Comparison of ENCODE assay signal across 1 cellular context in the genomic region with DNA sequence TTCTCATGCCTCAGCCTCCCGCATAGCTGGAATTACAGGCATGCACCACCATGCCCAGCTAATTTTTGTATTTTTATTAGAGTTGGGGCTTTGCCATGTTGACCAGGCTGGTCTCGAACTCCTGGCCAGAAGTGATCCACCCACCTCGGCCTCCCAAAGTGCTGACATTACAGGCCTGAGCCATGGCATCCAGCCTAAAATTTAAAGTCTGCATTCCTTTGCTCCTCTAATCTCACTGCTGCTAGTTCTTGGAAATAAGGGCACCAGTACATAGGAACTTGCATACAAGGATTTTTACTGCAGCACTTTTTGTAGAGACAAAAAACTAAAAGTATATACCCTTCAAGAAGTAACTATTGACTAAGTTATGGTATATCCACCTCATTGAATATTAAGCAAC.
TF ChIP-seq lines count a peak whose summit lies in the region.

No MANE protein-coding gene starts in this region.

TF ChIP-seq in K562, 482 proteins besides CTCF, POLR2A, EP300 and RAD21:
- TF ChIP-seq DACH1 (IDR thresholded peaks at IDR 0.05; ENCODE audit: partially characterized antibody), result peak; percentile 19
- no peak for TF ChIP-seq FOXJ2 (tag; IDR thresholded peaks at IDR 0.05)
- TF ChIP-seq ZC3H11A (IDR thresholded peaks at IDR 0.05; ENCODE audit: low read depth, low read length), result no peak
- no peak for TF ChIP-seq ARNT (IDR thresholded peaks at IDR 0.05)
